23 cellular contexts compared by ENCODE assay signal in the genomic region with DNA sequence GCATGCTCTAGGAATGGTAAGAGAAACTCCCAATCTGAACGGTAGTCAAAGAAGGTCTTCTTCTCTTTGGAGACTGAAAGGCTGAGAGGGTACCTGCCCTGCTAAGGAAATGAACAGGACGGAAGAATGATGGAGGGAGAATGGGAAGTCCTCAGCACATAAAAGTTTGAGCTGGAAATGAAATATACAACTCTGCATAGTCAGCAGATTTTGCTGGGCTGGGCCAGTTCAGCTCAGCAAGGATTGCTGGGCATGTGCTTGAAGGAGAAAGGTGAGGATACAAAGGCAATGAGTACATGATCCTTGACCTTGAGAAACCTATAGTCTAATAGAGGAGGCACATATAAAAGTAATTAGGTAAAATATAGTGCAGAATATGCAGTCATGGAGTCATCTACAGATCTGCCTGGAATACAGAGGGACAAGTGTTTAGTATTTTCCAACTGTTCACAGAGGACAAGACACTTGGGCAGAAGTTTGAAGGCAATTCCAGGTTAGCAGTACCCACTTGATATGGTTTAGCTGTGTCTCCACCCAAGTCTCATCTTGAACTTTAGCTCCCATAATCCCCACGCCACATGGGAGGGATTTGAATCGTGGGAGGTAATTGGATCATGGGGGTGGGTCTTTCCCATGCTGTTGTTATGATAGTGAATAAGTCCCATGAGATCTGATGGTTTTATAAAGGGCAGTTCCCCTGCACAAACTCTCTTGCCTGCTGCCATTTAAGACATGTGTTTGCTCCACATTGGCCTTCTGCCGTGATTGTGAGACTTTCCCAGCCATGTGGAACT.
DNase-seq lines count a peak whose midpoint lies in the region; ATAC-seq, FAIRE-seq and TF ChIP-seq lines count a peak whose summit lies in the region.
"Had no signal": no experiment of that assay in that cellular context is flagged by ENCODE, and none has a peak within 500 bp of the region (broad histone marks: within the 10 kb centered on the region; RNA-seq: fewer than 3 reads in every experiment).

No MANE protein-coding gene starts in this region.

- TF ChIP-seq RAD21 in K562 (CRISPR knock-in tag; conservative IDR thresholded peaks at IDR 0.05 in 1 of 2, IDR thresholded peaks at IDR 0.05 in 1 of 2), result no peak

- TF ChIP-seq EP300 in K562 (IDR thresholded peaks at IDR 0.05; ENCODE audit: low read length), result no peak

- peaks cover 2 to 16% of the 10 kb centered on the region in 2 experiments; a peak in 1 of 5 replicates for H3K27me3 ChIP-seq in K562 (ENCODE audit: control insufficient read depth in 2 of 2, insufficient read depth in 2 of 2, low read length in 2 of 2)

- TF ChIP-seq CTCF in K562 (IDR thresholded peaks at IDR 0.05 in 2 of 3, conservative IDR thresholded peaks at IDR 0.05 in 1 of 3; ENCODE audit: insufficient read depth in 2 of 3, low read depth in 1 of 3, low read length in 3 of 3), result no peak

- H3K9me1 ChIP-seq in K562 (ENCODE audit: control insufficient read depth, insufficient read depth, low read length), result no peaks in the 10 kb centered on the region

- POLR2A ChIA-PET in K562 (lab: Yijun Ruan, JAX), result no interaction called here

- no peak overlapping the region for H3K4me2 ChIP-seq in K562 (ENCODE audit: insufficient read depth, low read length)

- 3% methylated on average over 5 of the region's 5 CpGs for WGBS in K562 (ENCODE audit: insufficient coverage, low coverage, missing lambda C conversion rate)

- CTCF ChIA-PET in K562 (lab: Yijun Ruan, JAX; ENCODE audit: low intra/inter-chr PET ratio), result no interaction called here

- FAIRE-seq in K562 (lab: Jason Lieb, UNC), result no peak
- FAIRE-seq: GM12891, H54 had no signal

- H3K27ac ChIP-seq in K562 (ENCODE audit: extremely low read depth, low read depth, low read length), result no peak overlapping the region
- no peak overlapping the region for H3K27ac ChIP-seq in substantia nigra (ENCODE audit: low read depth, low read length, poor library complexity, severe bottlenecking)
- H3K27ac ChIP-seq: HL-60 had no signal

- H3K9ac ChIP-seq in K562 (ENCODE audit: insufficient read depth in 1 of 2, low read depth in 2 of 2, low read length in 2 of 2), result no peak overlapping the region

- no peaks in the 10 kb centered on the region for H3K79me2 ChIP-seq in K562 (ENCODE audit: control insufficient read depth, insufficient read depth, low read length)

- H4K20me1 ChIP-seq in K562 (replicated peaks; ENCODE audit: control insufficient read depth, insufficient read depth, low read length), result 0 out of 2 replicates have a peak, but pooled peaks cover 4% of the 10 kb centered on the region

- BruUV-seq in K562 (replicated peaks; lab: Mats Ljungman, UMichigan), result no TSS peak

- ATAC-seq in K562 (no peak), GM18909 (IDR thresholded peaks at IDR 0.05; ENCODE audit: poor library complexity, unreplicated experiment) (no peak)
- ATAC-seq: PC-3 had no signal

- intact Hi-C loops in K562 (cut with micrococcal nuclease), result no loop called here

- H3K4me3 ChIP-seq in K562, result no peak overlapping the region

- H3K4me1 ChIP-seq in K562 (replicated peaks in 1 of 2; ENCODE audit: control insufficient read depth in 2 of 2, insufficient read depth in 2 of 2, low read length in 2 of 2), result no peaks in the 10 kb centered on the region

- no peaks in the 10 kb centered on the region for H3K36me3 ChIP-seq in K562 (ENCODE audit: control insufficient read depth, insufficient read depth, low read length)

- no peak for TF ChIP-seq POLR2A in K562 (conservative IDR thresholded peaks at IDR 0.05)

- H2AFZ ChIP-seq in K562 (ENCODE audit: low read depth, low read length), result no peak overlapping the region

- in situ Hi-C loops in K562 (cut with MboI), result no loop called here

- DNase-seq in NCI-H2171 treated with DMSO at 0.1 percent for 48 hours (lab: John Stamatoyannopoulos, UW) (peak; percentile 18), NCI-H2171 (lab: John Stamatoyannopoulos, UW) (no peak), NCI-H82 (lab: John Stamatoyannopoulos, UW) (peak; percentile 97), K562 (ENCODE audit: extremely low read depth in 1 of 4, low spot score in 3 of 4) (no peak), putamen (ENCODE audit: low spot score) (no peak), NCI-H510A treated with DMSO at 0.1 percent for 48 hours (lab: John Stamatoyannopoulos, UW) (no peak), substantia nigra (lab: John Stamatoyannopoulos, UW) (no peak)
- DNase-seq: C1 segment of cervical spinal cord; CD4-positive, alpha-beta memory T cell; COR-L47; DMS53; GF-D8; NCI-H2029; NCI-H2227 treated with DMSO at 0.1 percent for 48 hours; NCI-H748 treated with DMSO at 0.1 percent for 48 hours; NK-92 treated with Interleukin-12 subunit alpha and Interleukin-12 subunit beta, amount 100 ng/mL, for 24 hours; PC-3; Right ventricle myocardium superior; SW 1271 had no signal

- H3K9me3 ChIP-seq in K562 (replicated peaks; ENCODE audit: control insufficient read depth, insufficient read depth, low read depth, low read length), result no peaks in the 10 kb centered on the region

TF ChIP-seq in K562, 482 proteins besides CTCF, POLR2A, EP300 and RAD21 (continues in another document):
- TF ChIP-seq ETS1 (conservative IDR thresholded peaks at IDR 0.05; ENCODE audit: control insufficient read depth, low read depth, low read length), result no peak
- TF ChIP-seq, protein P1, sequence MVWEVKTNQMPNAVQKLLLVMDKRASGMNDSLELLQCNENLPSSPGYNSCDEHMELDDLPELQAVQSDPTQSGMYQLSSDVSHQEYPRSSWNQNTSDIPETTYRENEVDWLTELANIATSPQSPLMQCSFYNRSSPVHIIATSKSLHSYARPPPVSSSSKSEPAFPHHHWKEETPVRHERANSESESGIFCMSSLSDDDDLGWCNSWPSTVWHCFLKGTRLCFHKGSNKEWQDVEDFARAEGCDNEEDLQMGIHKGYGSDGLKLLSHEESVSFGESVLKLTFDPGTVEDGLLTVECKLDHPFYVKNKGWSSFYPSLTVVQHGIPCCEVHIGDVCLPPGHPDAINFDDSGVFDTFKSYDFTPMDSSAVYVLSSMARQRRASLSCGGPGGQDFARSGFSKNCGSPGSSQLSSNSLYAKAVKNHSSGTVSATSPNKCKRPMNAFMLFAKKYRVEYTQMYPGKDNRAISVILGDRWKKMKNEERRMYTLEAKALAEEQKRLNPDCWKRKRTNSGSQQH (CRISPR knock-in tag; IDR thresholded peaks at IDR 0.05), result no peak
- TF ChIP-seq PHF21A (IDR thresholded peaks at IDR 0.05; ENCODE audit: borderline replicate concordance, low read depth), result no peak
- no peak for TF ChIP-seq ESRRA (IDR thresholded peaks at IDR 0.05; ENCODE audit: borderline replicate concordance, low read depth)
- no peak for TF ChIP-seq ZNF165 (CRISPR knock-in tag; IDR thresholded peaks at IDR 0.05; ENCODE audit: borderline replicate concordance)
- TF ChIP-seq ZNF23 (CRISPR knock-in tag; IDR thresholded peaks at IDR 0.05), result no peak
- TF ChIP-seq MYBL2 (IDR thresholded peaks at IDR 0.05; ENCODE audit: low read depth), result no peak
- TF ChIP-seq MYBL2 (CRISPR knock-in tag; IDR thresholded peaks at IDR 0.05; ENCODE audit: borderline replicate concordance), result no peak
- no peak for TF ChIP-seq LARP7 (IDR thresholded peaks at IDR 0.05)
- no peak for TF ChIP-seq CHD1 (IDR thresholded peaks at IDR 0.05; ENCODE audit: low read length)
- no peak for TF ChIP-seq ZNF561 (CRISPR knock-in tag; conservative IDR thresholded peaks at IDR 0.05)
- TF ChIP-seq CREBBP (IDR thresholded peaks at IDR 0.05; ENCODE audit: low read depth, low read length), result no peak
- TF ChIP-seq NONO (IDR thresholded peaks at IDR 0.05; ENCODE audit: low read depth in 2 of 2, low read length in 1 of 2), result no peak
- no peak for TF ChIP-seq MYC (IDR thresholded peaks at IDR 0.05; ENCODE audit: low read depth, low read length)
- TF ChIP-seq MYC (CRISPR knock-in tag; IDR thresholded peaks at IDR 0.05; ENCODE audit: borderline replicate concordance, low read depth), result no peak
- TF ChIP-seq CHD4 (IDR thresholded peaks at IDR 0.05; ENCODE audit: insufficient read depth, insufficient replicate concordance, low read depth, low read length, poor library complexity, severe bottlenecking), result no peak
- TF ChIP-seq MAFF (IDR thresholded peaks at IDR 0.05; ENCODE audit: low read length), result peak; percentile 89
- no peak for TF ChIP-seq FOXK1 (CRISPR knock-in tag; IDR thresholded peaks at IDR 0.05; ENCODE audit: borderline replicate concordance)
- no peak for TF ChIP-seq DNMT1 (IDR thresholded peaks at IDR 0.05)
- TF ChIP-seq MAFG (tag; conservative IDR thresholded peaks at IDR 0.05), result peak; percentile 87
- TF ChIP-seq LEF1 (IDR thresholded peaks at IDR 0.05), result no peak
- no peak for TF ChIP-seq ZNF197 (CRISPR knock-in tag; IDR thresholded peaks at IDR 0.05; ENCODE audit: low read depth)
- no peak for TF ChIP-seq ZNF583 (CRISPR knock-in tag; IDR thresholded peaks at IDR 0.05)
- no peak for TF ChIP-seq ARHGAP35 (IDR thresholded peaks at IDR 0.05; ENCODE audit: partially characterized antibody)
- no peak for TF ChIP-seq KLF6 (CRISPR knock-in tag; IDR thresholded peaks at IDR 0.05; ENCODE audit: borderline replicate concordance)
- no peak for TF ChIP-seq TBP (optimal IDR thresholded peaks at IDR 0.05; ENCODE audit: low read depth, low read length)
- no peak for TF ChIP-seq SRSF1 (IDR thresholded peaks at IDR 0.05; ENCODE audit: low read depth, low read length)
- TF ChIP-seq TAF7 (tag; IDR thresholded peaks at IDR 0.05), result no peak

Comparison
In these comparisons a context has a peak if more than half of its experiments do, and no peak if none do; other contexts are left out.
1. DNase-seq: peak in NCI-H2171 treated with DMSO at 0.1 percent for 48 hours (single experiment) and NCI-H82 (single experiment); none in NCI-H2171 (single experiment), K562 (0 of 4), putamen (single experiment), NCI-H510A treated with DMSO at 0.1 percent for 48 hours (single experiment) and substantia nigra (0 of 49).